ENCODE assay signal across 8 cellular contexts in genomic region chr10:86261933-86262665, GRCh38.
DNase-seq lines count a peak whose midpoint lies in the region; ATAC-seq and TF ChIP-seq lines count a peak whose summit lies in the region.

No MANE protein-coding gene starts in this region.

- H3K4me1 ChIP-seq in heart left ventricle (peaks cover 0 to 4% (median 0%) of the 10 kb centered on the region in 12 donors), right cardiac atrium (ENCODE audit: control insufficient read depth, insufficient read depth, low read length) (peaks cover 2% of the 10 kb centered on the region), foreskin keratinocyte (no peaks in the 10 kb centered on the region), spleen (peaks cover 0 to 16% (median 0%) of the 10 kb centered on the region in 6 donors)

- peaks cover 0 to 8% (median 0%) of the 10 kb centered on the region in 12 donors for H3K9me3 ChIP-seq in heart left ventricle
- H3K9me3 ChIP-seq in right cardiac atrium (ENCODE audit: control insufficient read depth, low read length) = no peaks in the 10 kb centered on the region
- H3K9me3 ChIP-seq in spleen = peaks cover 0 to 4% (median 0%) of the 10 kb centered on the region in 8 donors

- TF ChIP-seq CTCF in heart left ventricle (IDR thresholded peaks at IDR 0.05) (peak in 4 of 12 donors; percentile 19 to 30 (median 24)), foreskin keratinocyte (conservative IDR thresholded peaks at IDR 0.05) (peak; percentile 34), spleen (IDR thresholded peaks at IDR 0.05 in 8 of 11, conservative IDR thresholded peaks at IDR 0.05 in 3 of 11) (no peak)

- H3K4me3 ChIP-seq in heart left ventricle (no peak overlapping the region), right cardiac atrium (ENCODE audit: low read length) (no peak overlapping the region), spleen (no peak overlapping the region)

- ATAC-seq in heart left ventricle (peak; percentile 10 to 59 (median 34)), right cardiac atrium (no peak), HG02588 (IDR thresholded peaks at IDR 0.05; ENCODE audit: unreplicated experiment) (peak; percentile 79), foreskin keratinocyte (peak; percentile 30)

- intact Hi-C loops in heart left ventricle (cut with DNase I) = loop anchor here in 1 of 10 donors (5.0 kb wide), 1 partner anchor 115 kb away; no protein-coding TSS in a partner anchor
- intact Hi-C loops in right cardiac atrium (cut with DNase I) = no loop called here
- intact Hi-C loops in spleen (cut with DNase I; ENCODE audit: low total_unique reads) = no loop called here

- H3K27ac ChIP-seq in heart left ventricle (no peak overlapping the region), right cardiac atrium (ENCODE audit: low read length) (no peak overlapping the region), foreskin keratinocyte (no peak overlapping the region), spleen (no peak overlapping the region)

- no peak for DNase-seq in heart left ventricle
- DNase-seq in right cardiac atrium = no peak
- peak; percentile 75 for DNase-seq in NCI-H69 (lab: John Stamatoyannopoulos, UW)
- DNase-seq in foreskin keratinocyte = no peak
- DNase-seq in spleen = peak; percentile 59
- DNase-seq in NCI-H446 (lab: John Stamatoyannopoulos, UW) = no peak
- DNase-seq in kidney glomerular epithelial cell (lab: John Stamatoyannopoulos, UW) = no peak

- 63 to 74% (median 71%) methylated on average over 14 of the region's 14 CpGs for WGBS in heart left ventricle, 4 donors
- 56% methylated on average over 14 of the region's 14 CpGs for WGBS in right cardiac atrium
- WGBS in spleen, 5 donors = 42 to 49% (median 43%) methylated on average over 14 of the region's 14 CpGs

- TF ChIP-seq POLR2A in heart left ventricle (IDR thresholded peaks at IDR 0.05) = no peak
- TF ChIP-seq POLR2A in spleen (IDR thresholded peaks at IDR 0.05) = no peak

- peaks cover 0 to 16% (median 0%) of the 10 kb centered on the region in 9 donors for H3K27me3 ChIP-seq in heart left ventricle
- no peaks in the 10 kb centered on the region for H3K27me3 ChIP-seq in right cardiac atrium (ENCODE audit: control insufficient read depth, insufficient read depth)
- H3K27me3 ChIP-seq in foreskin keratinocyte = peaks cover 23% of the 10 kb centered on the region
- peaks cover 0 to 64% (median 14%) of the 10 kb centered on the region in 7 donors for H3K27me3 ChIP-seq in spleen (replicated peaks in 1 of 7)

- no peaks in the 10 kb centered on the region for H3K36me3 ChIP-seq in heart left ventricle
- no peaks in the 10 kb centered on the region for H3K36me3 ChIP-seq in spleen

Comparison
In these comparisons a context has a peak if more than half of its experiments do, and no peak if none do; other contexts are left out.
1. ATAC-seq: peak in heart left ventricle (4 of 4), HG02588 (single experiment) and foreskin keratinocyte (single experiment); none in right cardiac atrium (0 of 2).
2. DNase-seq: peak in NCI-H69 (single experiment) and spleen (single experiment); none in heart left ventricle (0 of 5), right cardiac atrium (0 of 3), foreskin keratinocyte (0 of 2), NCI-H446 (0 of 2) and kidney glomerular epithelial cell (single experiment).